ENCODE assay signal across 8 cellular contexts in the genomic region with DNA sequence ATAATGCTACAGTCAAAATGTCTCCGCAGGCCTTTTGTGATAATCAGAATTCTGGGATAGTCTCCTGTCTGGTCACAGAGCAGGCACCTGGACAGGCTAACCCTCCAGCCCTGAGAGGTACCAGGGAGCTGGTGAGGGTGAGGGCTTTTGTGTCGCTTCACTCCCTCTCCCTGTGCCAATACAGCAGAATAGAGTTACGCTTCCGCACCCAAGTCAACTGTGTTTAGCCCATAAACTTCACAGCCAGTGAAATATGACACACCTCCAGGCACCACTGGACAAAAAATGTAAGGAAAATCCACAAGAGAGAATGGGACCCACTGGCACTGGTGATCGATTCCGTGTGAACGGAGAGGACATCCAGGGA. TPM values are rescaled to one million over a fixed set of nuclear protein-coding genes. Genes with fewer than 3 reads are reported as not detected.
DNase-seq lines count a peak whose midpoint lies in the region; ATAC-seq and TF ChIP-seq lines count a peak whose summit lies in the region.

No MANE protein-coding gene starts in this region.

- no peak for TF ChIP-seq CTCF in liver (IDR thresholded peaks at IDR 0.05; ENCODE audit: low read depth, low read length, missing input control)
- TF ChIP-seq CTCF in tibial nerve (IDR thresholded peaks at IDR 0.05), result no peak

- H3K4me3 Mint-ChIP-seq in activated T-cell treated with anti-CD3 and anti-CD28 coated beads, Interleukin-2, amount 50 U/mL, for 24 hours, result peak overlapping the region; percentile 94

- peaks cover 29% of the 10 kb centered on the region for H3K4me1 ChIP-seq in adipocyte (ENCODE audit: control insufficient read depth, insufficient read depth, low read length)
- H3K4me1 ChIP-seq in liver (ENCODE audit: control insufficient read depth in 4 of 4, insufficient read depth in 4 of 4, low read length in 3 of 4), result peaks cover 5 to 37% (median 33%) of the 10 kb centered on the region in 4 donors
- peaks cover 5 to 68% (median 32%) of the 10 kb centered on the region in 4 donors for H3K4me1 ChIP-seq in tibial nerve

- TF ChIP-seq POLR2A in tibial nerve (IDR thresholded peaks at IDR 0.05), result no peak

- H3K9me3 Mint-ChIP-seq in activated T-cell treated with anti-CD3 and anti-CD28 coated beads, Interleukin-2, amount 50 U/mL, for 24 hours, result no peaks in the 10 kb centered on the region

- ATAC-seq in HG03565 (IDR thresholded peaks at IDR 0.05; ENCODE audit: unreplicated experiment), result no peak

- H3K27ac ChIP-seq in liver (ENCODE audit: low read depth in 1 of 2, low read length in 2 of 2) (peak overlapping the region in 1 of 2 donors; percentile 89), tibial nerve (peak overlapping the region in 2 of 4 donors; percentile 96 to 98)

- WGBS in liver, result 66% methylated on average over 7 of the region's 7 CpGs
- 54 to 64% methylated on average over 7 of the region's 7 CpGs for WGBS in tibial nerve, 2 donors

- TF ChIP-seq EP300 in tibial nerve (IDR thresholded peaks at IDR 0.05), result no peak

- no peaks in the 10 kb centered on the region for H3K9me3 ChIP-seq in adipocyte (ENCODE audit: control insufficient read depth, low read length)
- H3K9me3 ChIP-seq in liver (ENCODE audit: control insufficient read depth in 4 of 4, low read length in 3 of 4), result no peaks in the 10 kb centered on the region
- H3K9me3 ChIP-seq in tibial nerve, result no peaks in the 10 kb centered on the region

- H3K36me3 Mint-ChIP-seq in activated T-cell treated with anti-CD3 and anti-CD28 coated beads, Interleukin-2, amount 50 U/mL, for 24 hours (ENCODE audit: low read depth), result peaks cover 38% of the 10 kb centered on the region

- H3K27me3 ChIP-seq in adipocyte (replicated peaks; ENCODE audit: control insufficient read depth, insufficient read depth, low read length), result no peaks in the 10 kb centered on the region
- no peaks in the 10 kb centered on the region for H3K27me3 ChIP-seq in liver (ENCODE audit: control insufficient read depth in 4 of 4, insufficient read depth in 4 of 4, low read length in 3 of 4)
- no peaks in the 10 kb centered on the region for H3K27me3 ChIP-seq in tibial nerve

- H3K27ac Mint-ChIP-seq in activated T-cell treated with anti-CD3 and anti-CD28 coated beads, Interleukin-2, amount 50 U/mL, for 24 hours, result peak overlapping the region; percentile 98

- H3K4me1 Mint-ChIP-seq in activated T-cell treated with anti-CD3 and anti-CD28 coated beads, Interleukin-2, amount 50 U/mL, for 24 hours (ENCODE audit: low read depth), result peaks cover 54% of the 10 kb centered on the region

- H3K9ac ChIP-seq in adipocyte (ENCODE audit: low read length), result peak overlapping the region; percentile 96
- peak overlapping the region; percentile 47 to 82 for H3K9ac ChIP-seq in liver (ENCODE audit: low read depth in 1 of 2, low read length in 2 of 2)

- H3K36me3 ChIP-seq in adipocyte (ENCODE audit: control insufficient read depth, insufficient read depth, low read length, severe bottlenecking), result no peaks in the 10 kb centered on the region
- H3K36me3 ChIP-seq in liver (ENCODE audit: control insufficient read depth in 4 of 4, insufficient read depth in 3 of 4, low read depth in 1 of 4, low read length in 3 of 4), result no peaks in the 10 kb centered on the region
- no peaks in the 10 kb centered on the region for H3K36me3 ChIP-seq in tibial nerve

- H3K4me3 ChIP-seq in adipocyte (ENCODE audit: low read length) (peak overlapping the region; percentile 98), liver (ENCODE audit: low read depth in 1 of 3, low read length in 3 of 3) (peak overlapping the region; percentile 84 to 95 (median 92)), tibial nerve (peak overlapping the region; percentile 88 to 100 (median 98))

- DNase-seq in activated T-cell treated with anti-CD3 and anti-CD28 coated beads, Interleukin-2, amount 50 U/mL, for 24 hours, result peak; percentile 42
- no peak for DNase-seq in activated T-cell treated with anti-CD3 and anti-CD28 coated beads, Interleukin-2, amount 50 U/mL, for 1 hour
- DNase-seq in adipocyte (ENCODE audit: low read depth), result no peak
- DNase-seq in tibial nerve (ENCODE audit: low spot score in 2 of 2), result no peak
- DNase-seq in stimulated activated CD4-positive, alpha-beta T cell treated with anti-CD3 and anti-CD28 coated beads, Interleukin-4, amount 100 ng/mL, for 4 hours, result no peak
- DNase-seq in AML-193 (lab: John Stamatoyannopoulos, UW), result no peak

- H3K27me3 Mint-ChIP-seq in activated T-cell treated with anti-CD3 and anti-CD28 coated beads, Interleukin-2, amount 50 U/mL, for 24 hours, result no peaks in the 10 kb centered on the region

- no peak for TF ChIP-seq RAD21 in liver (IDR thresholded peaks at IDR 0.05)

TF ChIP-seq in liver, 16 proteins besides CTCF, POLR2A, EP300 and RAD21:
- TF ChIP-seq GABPA (IDR thresholded peaks at IDR 0.05 in 1 of 2, conservative IDR thresholded peaks at IDR 0.05 in 1 of 2) (no peak), SP1 (IDR thresholded peaks at IDR 0.05) (no peak), HNF4G (IDR thresholded peaks at IDR 0.05) (no peak), HNF4A (conservative IDR thresholded peaks at IDR 0.05) (no peak), RXRA (IDR thresholded peaks at IDR 0.05) (no peak), NR2F2 (IDR thresholded peaks at IDR 0.05) (no peak), FOXA1 (IDR thresholded peaks at IDR 0.05) (no peak), YY1 (IDR thresholded peaks at IDR 0.05) (no peak), FOXA2 (IDR thresholded peaks at IDR 0.05) (no peak), JUND (IDR thresholded peaks at IDR 0.05) (no peak), EGR1 (IDR thresholded peaks at IDR 0.05; ENCODE audit: low read depth in 2 of 2) (no peak), ATF3 (IDR thresholded peaks at IDR 0.05) (no peak), TAF1 (conservative IDR thresholded peaks at IDR 0.05) (no peak)
- TF ChIP-seq, protein P1, sequence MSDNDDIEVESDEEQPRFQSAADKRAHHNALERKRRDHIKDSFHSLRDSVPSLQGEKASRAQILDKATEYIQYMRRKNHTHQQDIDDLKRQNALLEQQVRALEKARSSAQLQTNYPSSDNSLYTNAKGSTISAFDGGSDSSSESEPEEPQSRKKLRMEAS (IDR thresholded peaks at IDR 0.05), result no peak
- TF ChIP-seq, protein P2, sequence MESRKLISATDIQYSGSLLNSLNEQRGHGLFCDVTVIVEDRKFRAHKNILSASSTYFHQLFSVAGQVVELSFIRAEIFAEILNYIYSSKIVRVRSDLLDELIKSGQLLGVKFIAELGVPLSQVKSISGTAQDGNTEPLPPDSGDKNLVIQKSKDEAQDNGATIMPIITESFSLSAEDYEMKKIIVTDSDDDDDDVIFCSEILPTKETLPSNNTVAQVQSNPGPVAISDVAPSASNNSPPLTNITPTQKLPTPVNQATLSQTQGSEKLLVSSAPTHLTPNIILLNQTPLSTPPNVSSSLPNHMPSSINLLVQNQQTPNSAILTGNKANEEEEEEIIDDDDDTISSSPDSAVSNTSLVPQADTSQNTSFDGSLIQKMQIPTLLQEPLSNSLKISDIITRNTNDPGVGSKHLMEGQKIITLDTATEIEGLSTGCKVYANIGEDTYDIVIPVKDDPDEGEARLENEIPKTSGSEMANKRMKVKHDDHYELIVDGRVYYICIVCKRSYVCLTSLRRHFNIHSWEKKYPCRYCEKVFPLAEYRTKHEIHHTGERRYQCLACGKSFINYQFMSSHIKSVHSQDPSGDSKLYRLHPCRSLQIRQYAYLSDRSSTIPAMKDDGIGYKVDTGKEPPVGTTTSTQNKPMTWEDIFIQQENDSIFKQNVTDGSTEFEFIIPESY (IDR thresholded peaks at IDR 0.05), result no peak
- TF ChIP-seq, protein P3, sequence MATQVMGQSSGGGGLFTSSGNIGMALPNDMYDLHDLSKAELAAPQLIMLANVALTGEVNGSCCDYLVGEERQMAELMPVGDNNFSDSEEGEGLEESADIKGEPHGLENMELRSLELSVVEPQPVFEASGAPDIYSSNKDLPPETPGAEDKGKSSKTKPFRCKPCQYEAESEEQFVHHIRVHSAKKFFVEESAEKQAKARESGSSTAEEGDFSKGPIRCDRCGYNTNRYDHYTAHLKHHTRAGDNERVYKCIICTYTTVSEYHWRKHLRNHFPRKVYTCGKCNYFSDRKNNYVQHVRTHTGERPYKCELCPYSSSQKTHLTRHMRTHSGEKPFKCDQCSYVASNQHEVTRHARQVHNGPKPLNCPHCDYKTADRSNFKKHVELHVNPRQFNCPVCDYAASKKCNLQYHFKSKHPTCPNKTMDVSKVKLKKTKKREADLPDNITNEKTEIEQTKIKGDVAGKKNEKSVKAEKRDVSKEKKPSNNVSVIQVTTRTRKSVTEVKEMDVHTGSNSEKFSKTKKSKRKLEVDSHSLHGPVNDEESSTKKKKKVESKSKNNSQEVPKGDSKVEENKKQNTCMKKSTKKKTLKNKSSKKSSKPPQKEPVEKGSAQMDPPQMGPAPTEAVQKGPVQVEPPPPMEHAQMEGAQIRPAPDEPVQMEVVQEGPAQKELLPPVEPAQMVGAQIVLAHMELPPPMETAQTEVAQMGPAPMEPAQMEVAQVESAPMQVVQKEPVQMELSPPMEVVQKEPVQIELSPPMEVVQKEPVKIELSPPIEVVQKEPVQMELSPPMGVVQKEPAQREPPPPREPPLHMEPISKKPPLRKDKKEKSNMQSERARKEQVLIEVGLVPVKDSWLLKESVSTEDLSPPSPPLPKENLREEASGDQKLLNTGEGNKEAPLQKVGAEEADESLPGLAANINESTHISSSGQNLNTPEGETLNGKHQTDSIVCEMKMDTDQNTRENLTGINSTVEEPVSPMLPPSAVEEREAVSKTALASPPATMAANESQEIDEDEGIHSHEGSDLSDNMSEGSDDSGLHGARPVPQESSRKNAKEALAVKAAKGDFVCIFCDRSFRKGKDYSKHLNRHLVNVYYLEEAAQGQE (IDR thresholded peaks at IDR 0.05), result no peak

RNA-seq across cellular contexts. Expression of gene GAK, which starts 1.3 kb away (rescaled TPM):
- 10 to 100 TPM; 43.7 to 69.7 TPM for total RNA-seq in liver
- polyA plus RNA-seq in liver, result 10 to 100 TPM; 27.4 to 50.3 TPM
- 100 to 1,000 TPM in 3 of 4 donors, 10 to 100 TPM in 1; 92.3 to 177 (median 127) TPM for total RNA-seq in tibial nerve

RNA-seq across cellular contexts. Expression of gene TMEM175, which starts 1.4 kb away (rescaled TPM):
- total RNA-seq in liver (10 to 100 TPM; 18.6 to 26.0 TPM), tibial nerve (10 to 100 TPM; 33.3 to 61.2 (median 39.0) TPM)
- polyA plus RNA-seq in liver, result 10 to 100 TPM; 25.0 to 26.3 TPM

RNA-seq across cellular contexts. Expression of gene DGKQ, which starts 42.6 kb away (rescaled TPM):
- total RNA-seq in liver, result 1 to 10 TPM; 2.4 to 8.8 TPM
- 1 to 10 TPM; 1.5 to 4.8 TPM for polyA plus RNA-seq in liver
- 10 to 100 TPM in 3 of 4 donors, 1 to 10 TPM in 1; 9.0 to 23.4 (median 13.6) TPM for total RNA-seq in tibial nerve

RNA-seq across cellular contexts. Expression of gene IDUA, which starts 56.0 kb away (rescaled TPM):
- total RNA-seq in liver (1 to 10 TPM; 3.8 to 4.5 TPM), tibial nerve (10 to 100 TPM; 23.9 to 79.4 (median 52.9) TPM)
- 1 to 10 TPM; 3.0 to 3.8 TPM for polyA plus RNA-seq in liver
